7 cellular contexts compared by ENCODE assay signal in genomic region chr14:51651388-51652167, GRCh38. TPM values are rescaled to one million over a fixed set of nuclear protein-coding genes. Genes with fewer than 3 reads are reported as not detected.
A peak's percentile ranks its signal among the peaks of the same experiment; 100 is the strongest.
DNase-seq lines count a peak whose midpoint lies in the region; ATAC-seq and TF ChIP-seq lines count a peak whose summit lies in the region.

Gene FRMD6, plus strand, starts transcription at chr14:51651910. Its CDS starts 37,927 bp downstream, at chr14:51689837.

- peak within 1 kb of the TSS; percentile 99 for H3K4me2 ChIP-seq in skeletal muscle satellite cell (ENCODE audit: low read length)

- peak within 1 kb of the TSS; percentile 80 for H3K9ac ChIP-seq in iPS-18a (ENCODE audit: low read length)
- H3K9ac ChIP-seq in skeletal muscle satellite cell (ENCODE audit: low read depth, low read length) = peak within 1 kb of the TSS; percentile 99

- H3K27me3 ChIP-seq in brain microvascular endothelial cell (replicated peaks) (no peaks in the 10 kb centered on the region), iPS-18a (ENCODE audit: control insufficient read depth, insufficient read depth, low read length) (no peaks in the 10 kb centered on the region), skeletal muscle satellite cell (ENCODE audit: control insufficient read depth, insufficient read depth, low read length) (no peaks in the 10 kb centered on the region)

- DNase-seq in NCI-H146 treated with DMSO at 0.1 percent for 48 hours (lab: John Stamatoyannopoulos, UW; ENCODE audit: unreplicated experiment) (peak; percentile 16), UCSD-AML1 (lab: John Stamatoyannopoulos, UW; ENCODE audit: unreplicated experiment) (peak; percentile 79), brain microvascular endothelial cell (peak; percentile 90)

- H3K36me3 ChIP-seq in brain microvascular endothelial cell (replicated peaks) (peaks cover 9% of the 10 kb centered on the region), iPS-18a (ENCODE audit: control insufficient read depth, low read depth, low read length) (no peaks in the 10 kb centered on the region), skeletal muscle satellite cell (ENCODE audit: insufficient read depth, low read length) (peaks cover 26% of the 10 kb centered on the region)

- H3K27ac ChIP-seq in brain microvascular endothelial cell = peak within 1 kb of the TSS; percentile 99
- peak within 1 kb of the TSS; percentile 66 for H3K27ac ChIP-seq in iPS-18a (ENCODE audit: low read length)

- H3K9me3 ChIP-seq in iPS-18a (ENCODE audit: control insufficient read depth, low read depth, low read length) (no peaks in the 10 kb centered on the region), skeletal muscle satellite cell (replicated peaks; ENCODE audit: low read length) (no peaks in the 10 kb centered on the region)

- H3K4me3 ChIP-seq in brain microvascular endothelial cell (ENCODE audit: low read depth, low read length) (peak within 1 kb of the TSS; percentile 95), iPS-18a (ENCODE audit: low read length) (peak within 1 kb of the TSS; percentile 87), skeletal muscle satellite cell (ENCODE audit: low read length) (peak within 1 kb of the TSS; percentile 99)

- ATAC-seq in GM18502 (IDR thresholded peaks at IDR 0.05; ENCODE audit: poor library complexity, unreplicated experiment) (peak; percentile 77), HG02870 (IDR thresholded peaks at IDR 0.05; ENCODE audit: unreplicated experiment) (peak; percentile 66)

- in situ Hi-C loops in brain microvascular endothelial cell (cut with HindIII; ENCODE audit: low pct_ligation_motif_present, low sequenced_read_pairs) = no loop called here

- H3K4me1 ChIP-seq in iPS-18a (ENCODE audit: control insufficient read depth, low read depth, low read length) = peaks cover 14% of the 10 kb centered on the region
- peaks cover 30% of the 10 kb centered on the region for H3K4me1 ChIP-seq in skeletal muscle satellite cell (ENCODE audit: control insufficient read depth, insufficient read depth, low read length)

- TF ChIP-seq CTCF in brain microvascular endothelial cell (IDR thresholded peaks at IDR 0.05; ENCODE audit: low read depth, low read length, missing control alignments) = peak; percentile 59

RNA-seq across cellular contexts. Expression of gene FRMD6, which starts in this region (rescaled TPM):
- total RNA-seq in skeletal muscle satellite cell (2012; rRNA removed) = 148 and 178 TPM in 2 replicates

Comparison
In these comparisons a context has a peak if more than half of its experiments do, and no peak if none do; other contexts are left out.
1. Peak in every context shown above with its lines: DNase-seq, ATAC-seq, H3K4me3 ChIP-seq and H3K27ac ChIP-seq.
2. DNase-seq: peak in every context shown above with its lines; median percentile 90 in brain microvascular endothelial cell; 79 in UCSD-AML1; 16 in NCI-H146 treated with DMSO at 0.1 percent for 48 hours.